ENCODE assay signal across 14 cellular contexts in the genomic region with DNA sequence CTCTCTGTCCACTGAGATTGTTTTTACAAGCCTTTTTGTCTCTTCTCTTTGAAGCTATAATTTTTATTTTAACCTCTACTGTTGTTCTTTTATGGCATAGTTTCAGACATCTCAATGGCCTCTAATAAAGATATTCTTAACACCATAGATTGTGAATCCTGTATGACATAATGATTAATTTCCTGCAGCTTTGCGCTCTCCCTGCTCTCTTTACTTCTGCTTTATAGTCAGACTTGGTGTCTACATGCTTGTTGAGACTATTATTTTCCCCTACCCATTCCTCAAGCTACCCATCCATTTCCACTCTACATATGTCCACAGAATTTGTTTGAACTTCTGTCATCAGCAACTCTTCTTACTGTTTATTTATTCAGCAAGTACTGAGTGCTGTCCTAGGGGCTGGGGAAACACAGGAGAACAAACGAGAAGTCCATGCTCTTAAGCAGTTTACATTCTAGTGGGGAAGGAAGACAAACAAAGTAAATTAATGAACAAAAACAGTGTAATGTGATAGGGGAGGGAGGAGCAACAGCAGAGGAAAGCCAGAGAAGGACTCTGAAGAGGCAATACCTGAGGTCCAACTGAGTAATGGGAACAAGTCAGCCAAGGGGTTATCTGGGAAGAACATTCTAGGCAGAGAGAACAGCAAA.
DNase-seq lines count a peak whose midpoint lies in the region; ATAC-seq and TF ChIP-seq lines count a peak whose summit lies in the region.
"Had no signal": no experiment of that assay in that cellular context is flagged by ENCODE, and none has a peak within 500 bp of the region (broad histone marks: within the 10 kb centered on the region; RNA-seq: fewer than 3 reads in every experiment).

No MANE protein-coding gene starts in this region.

- peak overlapping the region; percentile 58 for H3K27ac ChIP-seq in mesodermal cell (ENCODE audit: low read depth, low read length, severe bottlenecking)
- H3K27ac ChIP-seq: foreskin keratinocyte, WERI-Rb-1 had no signal

- H3K9me3 ChIP-seq in mesodermal cell (ENCODE audit: control insufficient read depth, low read length): no peaks in the 10 kb centered on the region

- peak; percentile 93 for DNase-seq in DMS53 (lab: John Stamatoyannopoulos, UW)
- peak; percentile 54 for DNase-seq in NCI-H146 (lab: John Stamatoyannopoulos, UW)
- DNase-seq in activated B cell treated with CpG ODN at 0.5 μM for 24 hours: no peak
- DNase-seq in RPMI8226: no peak
- DNase-seq in HuH-7.5 (ENCODE audit: low spot score): no peak
- no peak for DNase-seq in cerebellar nuclear complex (lab: John Stamatoyannopoulos, UW)
- DNase-seq: CD4-positive, CD25-positive, alpha-beta regulatory T cell; foreskin keratinocyte; NCI-H446 treated with DMSO at 0.1 percent for 48 hours; right cardiac atrium; WERI-Rb-1 had no signal

- CTCF ChIA-PET in activated B cell treated with CpG ODN at 0.5 μM for 24 hours (lab: Charles Lee): interaction anchor here (1.1 to 4.6 kb wide), 2 partner anchors 44 to 329 kb away, joined by 3 to 59 read pairs; no protein-coding TSS in a partner anchor

- H3K36me3 Mint-ChIP-seq in activated B cell treated with CpG ODN at 0.5 μM for 24 hours (ENCODE audit: low read depth): peaks cover 2% of the 10 kb centered on the region
- H3K36me3 Mint-ChIP-seq: CD4-positive, CD25-positive, alpha-beta regulatory T cell had no signal

- POLR2A ChIA-PET in activated B cell treated with CpG ODN at 0.5 μM for 24 hours (lab: Charles Lee): interaction anchor here (1.1 to 1.2 kb wide), 2 partner anchors 11 to 327 kb away, joined by 3 to 5 read pairs; no protein-coding TSS in a partner anchor

- H3K9me3 Mint-ChIP-seq in activated B cell treated with CpG ODN at 0.5 μM for 24 hours: no peaks in the 10 kb centered on the region
- H3K9me3 Mint-ChIP-seq: dendritic cell treated with granulocyte-macrophage colony-stimulating factor and Interleukin-4, amounts not matched to agents 40 ng/mL and 50 ng/mL, for 4 days had no signal

- peak overlapping the region; percentile 60 for H3K27ac Mint-ChIP-seq in activated B cell treated with CpG ODN at 0.5 μM for 24 hours
- H3K27ac Mint-ChIP-seq: dendritic cell treated with granulocyte-macrophage colony-stimulating factor and Interleukin-4, amounts not matched to agents 40 ng/mL and 50 ng/mL, for 4 days had no signal

- peaks cover 65% of the 10 kb centered on the region for H3K4me1 Mint-ChIP-seq in activated B cell treated with CpG ODN at 0.5 μM for 24 hours
- H3K4me1 Mint-ChIP-seq: CD4-positive, CD25-positive, alpha-beta regulatory T cell had no signal

- H3K27me3 Mint-ChIP-seq in activated B cell treated with CpG ODN at 0.5 μM for 24 hours: no peaks in the 10 kb centered on the region
- H3K27me3 Mint-ChIP-seq: CD4-positive, CD25-positive, alpha-beta regulatory T cell; dendritic cell treated with granulocyte-macrophage colony-stimulating factor and Interleukin-4, amounts not matched to agents 40 ng/mL and 50 ng/mL, for 4 days had no signal

- no peaks in the 10 kb centered on the region for H3K36me3 ChIP-seq in mesodermal cell (ENCODE audit: control insufficient read depth, insufficient read depth, low read length)
- H3K36me3 ChIP-seq: WERI-Rb-1 had no signal

- no peak overlapping the region for H3K4me3 Mint-ChIP-seq in activated B cell treated with CpG ODN at 0.5 μM for 24 hours
- H3K4me3 Mint-ChIP-seq: dendritic cell treated with granulocyte-macrophage colony-stimulating factor and Interleukin-4, amounts not matched to agents 40 ng/mL and 50 ng/mL, for 4 days had no signal

- intact Hi-C loops in activated B cell treated with CpG ODN at 0.5 μM for 24 hours (cut with micrococcal nuclease): loop anchor here (5.0 kb wide), 4 partner anchors 154 to 931 kb away; no protein-coding TSS in a partner anchor

- ATAC-seq in activated B cell treated with CpG ODN at 0.5 μM for 24 hours (ENCODE audit: low read depth): no peak
- no peak for ATAC-seq in HG03108 (IDR thresholded peaks at IDR 0.05; ENCODE audit: unreplicated experiment)
- ATAC-seq: foreskin keratinocyte, right cardiac atrium had no signal

- H3K4me1 ChIP-seq in mesodermal cell (ENCODE audit: control insufficient read depth, insufficient read depth, low read length, poor library complexity, severe bottlenecking): peaks cover 39% of the 10 kb centered on the region

- WGBS in mesodermal cell (ENCODE audit: insufficient coverage in 2 of 2), 2 experiments: 70 to 94% methylated on average over 2 of the region's 2 CpGs

- TF ChIP-seq CTCF in activated B cell treated with CpG ODN at 0.5 μM for 24 hours (IDR thresholded peaks at IDR 0.05): no peak

- no peak overlapping the region for H3K4me3 ChIP-seq in mesodermal cell (ENCODE audit: extremely low read depth, insufficient read depth, low read length, poor library complexity, severe bottlenecking)

Comparison
In these comparisons a context has a peak if more than half of its experiments do, and no peak if none do; other contexts are left out.
1. DNase-seq: peak in DMS53 (single experiment) and NCI-H146 (single experiment); none in activated B cell treated with CpG ODN at 0.5 μM for 24 hours (single experiment), RPMI8226 (single experiment), HuH-7.5 (single experiment) and cerebellar nuclear complex (0 of 2).